Comparison of ENCODE assay signal across 19 cellular contexts in genomic region chr12:132190834-132191500, GRCh38. TPM values are rescaled to one million over a fixed set of nuclear protein-coding genes. Genes with fewer than 3 reads are reported as not detected.
A peak's percentile ranks its signal among the peaks of the same experiment; 100 is the strongest.
DNase-seq lines count a peak whose midpoint lies in the region; ATAC-seq and TF ChIP-seq lines count a peak whose summit lies in the region.
"Had no signal": no experiment of that assay in that cellular context is flagged by ENCODE, and none has a peak within 500 bp of the region (broad histone marks: within the 10 kb centered on the region; RNA-seq: fewer than 3 reads in every experiment).

No MANE protein-coding gene starts in this region.

- H3K9me3 Mint-ChIP-seq in T-cell, result peaks cover 0 to 10% (median 8%) of the 10 kb centered on the region in 3 donors

- ATAC-seq in Right ventricle myocardium inferior (no peak), T-cell (replicated peaks in 1 of 4) (no peak), GM21367 (IDR thresholded peaks at IDR 0.05; ENCODE audit: unreplicated experiment) (no peak), HG03135 (IDR thresholded peaks at IDR 0.05; ENCODE audit: unreplicated experiment) (no peak)
- ATAC-seq: gastroesophageal sphincter had no signal

- H3K4me1 Mint-ChIP-seq in T-cell, result peaks cover 31 to 44% (median 31%) of the 10 kb centered on the region in 3 donors

- no peaks in the 10 kb centered on the region for H3K27me3 Mint-ChIP-seq in T-cell

- DNase-seq in Right ventricle myocardium inferior (ENCODE audit: missing footprints) (peak; percentile 45), cardiac septum (ENCODE audit: low spot score) (no peak), T-cell (no peak), epithelial cell of proximal tubule (ENCODE audit: low read depth) (no peak), mesenteric fat pad (ENCODE audit: low spot score) (no peak), dermis blood vessel endothelial cell (no peak)
- DNase-seq: activated CD4-positive, alpha-beta T cell treated with anti-CD3 and anti-CD28 coated beads for 1 hour; activated gamma-delta T cell; AML-193; central memory CD4-positive, alpha-beta T cell; EL; HFFc6; NCI-H146; NCI-H526 treated with DMSO at 0.1 percent for 48 hours; posterior cingulate gyrus; T-helper 1 cell had no signal

- CTCF ChIA-PET in T-cell (lab: Charles Lee), result no interaction called here

- TF ChIP-seq CTCF in epithelial cell of proximal tubule (conservative IDR thresholded peaks at IDR 0.05; ENCODE audit: low read depth, low read length), result no peak

- peak overlapping the region; percentile 23 to 39 for H3K27ac Mint-ChIP-seq in T-cell
- H3K27ac Mint-ChIP-seq: HFFc6 had no signal

- H3K36me3 Mint-ChIP-seq in T-cell, result peaks cover 10% of the 10 kb centered on the region

- intact Hi-C loops in Right ventricle myocardium inferior (cut with DNase I), result no loop called here
- intact Hi-C loops in cardiac septum (cut with DNase I), result no loop called here

- peak overlapping the region; percentile 95 to 97 (median 97) for H3K4me3 Mint-ChIP-seq in T-cell

- POLR2A ChIA-PET in T-cell (lab: Charles Lee), result no interaction called here

- peak overlapping the region; percentile 59 for H3K4me3 ChIP-seq in epithelial cell of proximal tubule (ENCODE audit: low read depth, low read length)

RNA-seq across cellular contexts. Expression of gene NOC4L, which starts 46.7 kb away (rescaled TPM):
- total RNA-seq in Right ventricle myocardium inferior, result 9.2 TPM
- 8.6 TPM for total RNA-seq in cardiac septum
- 10 to 100 TPM; 14.6 to 28.9 (median 26.4) TPM for total RNA-seq in T-cell
- 42.2 and 45.0 TPM in 2 replicates for total RNA-seq in epithelial cell of proximal tubule
- 14.6 TPM for total RNA-seq in mesenteric fat pad
- 12.1 and 18.3 TPM in 2 replicates for total RNA-seq in dermis blood vessel endothelial cell

RNA-seq across cellular contexts. Expression of gene DDX51, which starts 46.8 kb away (rescaled TPM):
- total RNA-seq in Right ventricle myocardium inferior (10.4 TPM), cardiac septum (9.6 TPM), T-cell (10 to 100 TPM; 41.9 to 58.6 (median 49.0) TPM), epithelial cell of proximal tubule (15.9 and 18.6 TPM in 2 replicates), mesenteric fat pad (15.1 TPM), dermis blood vessel endothelial cell (6.8 and 7.5 TPM in 2 replicates)
